Comparison of ENCODE assay signal across 1 cellular context in genomic region chr16:2483939-2484897, GRCh38.
TF ChIP-seq lines count a peak whose summit lies in the region.

No MANE protein-coding gene starts in this region.

TF ChIP-seq in liver, 16 proteins besides CTCF, POLR2A, EP300 and RAD21 (continued from another document):
- TF ChIP-seq REST (IDR thresholded peaks at IDR 0.05) (no peak), TAF1 (conservative IDR thresholded peaks at IDR 0.05) (no peak)
